In the genomic region with DNA sequence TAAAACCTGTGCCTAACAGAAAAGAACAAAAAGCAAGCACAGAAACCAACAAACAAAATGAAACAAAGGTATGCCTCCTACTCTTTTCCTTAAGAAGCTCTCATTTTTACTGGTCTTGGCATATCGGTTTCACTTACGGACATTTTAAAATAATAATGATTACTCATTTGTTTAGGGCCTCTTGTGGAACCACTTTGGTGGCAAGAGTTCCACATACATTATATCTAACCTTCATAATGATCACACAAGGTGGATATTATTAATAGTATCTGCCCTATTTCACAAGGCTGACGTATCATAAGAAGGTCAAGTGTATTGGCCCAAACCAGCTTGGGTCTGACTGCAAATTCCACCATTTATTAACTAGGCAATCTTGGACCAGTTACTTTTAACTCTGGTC, we compare ENCODE assay signal across 28 cellular contexts.
DNase-seq lines count a peak whose midpoint lies in the region; ATAC-seq and TF ChIP-seq lines count a peak whose summit lies in the region.
"Had no signal": no experiment of that assay in that cellular context is flagged by ENCODE, and none has a peak within 500 bp of the region (broad histone marks: within the 10 kb centered on the region; RNA-seq: fewer than 3 reads in every experiment).

No MANE protein-coding gene starts in this region.

- H3K27me3 ChIP-seq in OCI-LY3 (ENCODE audit: low read depth, low read length) = no peaks in the 10 kb centered on the region
- H3K27me3 ChIP-seq: brain microvascular endothelial cell, heart right ventricle, sigmoid colon, stomach, transverse colon had no signal

- H3K4me3 ChIP-seq in OCI-LY3 (ENCODE audit: low read length) = no peak overlapping the region
- H3K4me3 ChIP-seq: heart right ventricle, sigmoid colon, stomach, transverse colon had no signal

- no peaks in the 10 kb centered on the region for H3K9me3 ChIP-seq in OCI-LY3 (ENCODE audit: insufficient read depth, low read length)
- H3K9me3 ChIP-seq: heart right ventricle, sigmoid colon, stomach, transverse colon had no signal

- no peak for TF ChIP-seq CTCF in OCI-LY3 (IDR thresholded peaks at IDR 0.05; ENCODE audit: low read depth, low read length)

- peaks cover 66% of the 10 kb centered on the region for H3K36me3 ChIP-seq in OCI-LY3 (replicated peaks; ENCODE audit: low read depth, low read length)
- H3K36me3 ChIP-seq: brain microvascular endothelial cell, transverse colon had no signal

- ATAC-seq in GM18505 (IDR thresholded peaks at IDR 0.05; ENCODE audit: unreplicated experiment) (peak; percentile 44), GM21390 (IDR thresholded peaks at IDR 0.05; ENCODE audit: unreplicated experiment) (peak; percentile 42), HG03060 (IDR thresholded peaks at IDR 0.05; ENCODE audit: low read depth, unreplicated experiment) (peak; percentile 51)
- ATAC-seq: activated T-cell treated with anti-CD3 and anti-CD28 coated beads, Interleukin-2, amount 50 U/mL, for 4 hours; SK-N-SH treated with all-trans-retinoic acid at 6 μM for 48 hours had no signal

- H3K4me1 ChIP-seq in OCI-LY3 (ENCODE audit: low read length) = peaks cover 18% of the 10 kb centered on the region

- no peak for DNase-seq in NCI-H1092 (lab: John Stamatoyannopoulos, UW)
- DNase-seq in OCI-M1 (lab: John Stamatoyannopoulos, UW) = no peak
- DNase-seq in NCI-H2227 (lab: John Stamatoyannopoulos, UW; ENCODE audit: unreplicated experiment) = no peak
- no peak for DNase-seq in NCI-H1105 (lab: John Stamatoyannopoulos, UW)
- DNase-seq: activated CD4-positive, alpha-beta T cell treated with anti-CD3 and anti-CD28 coated beads, Interleukin-2, amount 10 ng/mL, durations not matched to agents 24 days and 14 days; activated naive CD4-positive, alpha-beta T cell; activated T-cell treated with anti-CD3 and anti-CD28 coated beads, Interleukin-2, amount 50 U/mL, for 4 hours; brain microvascular endothelial cell; CD4-positive, CD25-positive, alpha-beta regulatory T cell; DMS 273 treated with DMSO at 0.1 percent for 48 hours; effector CD8-positive, alpha-beta T cell; GOT3; heart right ventricle; Karpas-422; mammary epithelial cell; MV-4-11; NCI-H1694 treated with DMSO at 0.1 percent for 48 hours; NCI-H226; sigmoid colon; stimulated activated CD4-positive, alpha-beta T cell treated with anti-CD3 and anti-CD28 coated beads, Interleukin-15, amount 100 ng/mL, for 24 hours; stomach; T-helper 2 cell; transverse colon had no signal

- peaks cover 89% of the 10 kb centered on the region for H4K20me1 ChIP-seq in OCI-LY3 (ENCODE audit: insufficient read depth, low read length)

- no peak overlapping the region for H2AFZ ChIP-seq in OCI-LY3 (ENCODE audit: low read depth, low read length)

- TF ChIP-seq POLR2A in GM18505 (IDR thresholded peaks at IDR 0.05; ENCODE audit: borderline replicate concordance, extremely low read depth, insufficient read depth, insufficient read length) = no peak

- H3K4me2 ChIP-seq in OCI-LY3 (ENCODE audit: low read length) = peak overlapping the region; percentile 1; the same call in 1 of the 2 replicates

- H3K9ac ChIP-seq in OCI-LY3 (ENCODE audit: low read length) = no peak overlapping the region

- H3K79me2 ChIP-seq in OCI-LY3 (ENCODE audit: low read length) = peaks cover 98% of the 10 kb centered on the region

- H3K27ac ChIP-seq in OCI-LY3 (ENCODE audit: low read length) = no peak overlapping the region
- H3K27ac ChIP-seq: brain microvascular endothelial cell, sigmoid colon, stomach, transverse colon had no signal
